ENCODE assay signal across 15 cellular contexts in genomic region chr2:171310889-171311288, GRCh38.
DNase-seq lines count a peak whose midpoint lies in the region; ATAC-seq, FAIRE-seq and TF ChIP-seq lines count a peak whose summit lies in the region.
"Had no signal": no experiment of that assay in that cellular context is flagged by ENCODE, and none has a peak within 500 bp of the region (broad histone marks: within the 10 kb centered on the region; RNA-seq: fewer than 3 reads in every experiment).

No MANE protein-coding gene starts in this region.

- intact Hi-C loops in left ventricle myocardium superior (cut with micrococcal nuclease) = no loop called here

- H4K91ac ChIP-seq in H1 (replicated peaks; ENCODE audit: insufficient read length, low read length) = no peak overlapping the region

- no peaks in the 10 kb centered on the region for H4K20me1 ChIP-seq in H1 (replicated peaks in 1 of 2; ENCODE audit: control insufficient read depth in 1 of 2, insufficient read depth in 2 of 2, low read length in 2 of 2)

- H4K8ac ChIP-seq in H1 (ENCODE audit: extremely low read depth, insufficient read depth, low read length) = no peak overlapping the region

- H3K4me3 ChIP-seq in WERI-Rb-1 (ENCODE audit: low read depth, low read length) (no peak overlapping the region), H1 (ENCODE audit: extremely low read depth in 1 of 4, insufficient read depth in 2 of 4, low read depth in 3 of 4, low read length in 4 of 4) (no peak overlapping the region)

- FAIRE-seq in GM12891 (lab: Jason Lieb, UNC) (peak; percentile 20), H1 (lab: Jason Lieb, UNC) (no peak)
- FAIRE-seq: A204.1, GM18507 had no signal

- no peak for ATAC-seq in left ventricle myocardium superior

- TF ChIP-seq POLR2A in GM12891 (IDR thresholded peaks at IDR 0.05; ENCODE audit: low read depth, low read length) (no peak), H1 (IDR thresholded peaks at IDR 0.05; ENCODE audit: control extremely low read depth in 1 of 2, low read depth in 2 of 2, low read length in 2 of 2) (no peak)

- TF ChIP-seq RAD21 in H1 (IDR thresholded peaks at IDR 0.05 in 1 of 2, conservative IDR thresholded peaks at IDR 0.05 in 1 of 2; ENCODE audit: low read depth in 2 of 2, low read length in 2 of 2) = no peak

- no peaks in the 10 kb centered on the region for H3K79me1 ChIP-seq in H1 (ENCODE audit: low read depth, low read length)

- H3K36me3 ChIP-seq in WERI-Rb-1 (no peaks in the 10 kb centered on the region; the same call in 1 of the 2 replicates), H1 (ENCODE audit: control insufficient read depth in 2 of 4, insufficient read depth in 4 of 4, low read length in 3 of 4) (peaks cover 0 to 19% (median 0%) of the 10 kb centered on the region in 4 experiments; a peak in 3 of 8 replicates)

- H2BK20ac ChIP-seq in H1 (ENCODE audit: low read length) = peak overlapping the region; percentile 15; the same call in 1 of the 2 replicates

- H2BK12ac ChIP-seq in H1 (ENCODE audit: low read depth, low read length) = no peak overlapping the region

- no peak overlapping the region for H3K14ac ChIP-seq in H1 (ENCODE audit: insufficient read length)

- no peak overlapping the region for H3K4me2 ChIP-seq in H1 (ENCODE audit: insufficient read depth in 1 of 2, low read depth in 2 of 2, low read length in 2 of 2)

- H3K9me3 ChIP-seq in WERI-Rb-1 (ENCODE audit: severe bottlenecking) = peaks cover 29% of the 10 kb centered on the region
- peaks cover 22 to 30% of the 10 kb centered on the region in 2 experiments for H3K9me3 ChIP-seq in H1 (ENCODE audit: insufficient read depth in 2 of 2, low read depth in 1 of 2, low read length in 1 of 2)

- POLR2A ChIA-PET in H1 (lab: Charles Lee; ENCODE audit: partially characterized antibody) = no interaction called here

- no peak overlapping the region for H2AK5ac ChIP-seq in H1 (ENCODE audit: low read depth, low read length)

- WGBS in H1 (ENCODE audit: extremely low coverage in 1 of 2, insufficient coverage in 1 of 2, insufficient read length in 1 of 2, insufficient replicate concordance in 2 of 2, low coverage in 1 of 2, low lambda C conversion rate in 2 of 2, missing lambda C conversion rate in 1 of 2), 2 experiments = 92% methylated on average over 2 of the region's 2 CpGs; no CpG with 5 or more reads in 1 of the 2 experiments

- peaks cover 4 to 12% (median 12%) of the 10 kb centered on the region in 4 experiments; a peak in 6 of 7 replicates for H3K4me1 ChIP-seq in H1 (replicated peaks in 1 of 4; ENCODE audit: control insufficient read depth in 3 of 4, insufficient read depth in 4 of 4, low read length in 3 of 4)

- no peak overlapping the region for H2AFZ ChIP-seq in H1 (ENCODE audit: low read length)

- H3K56ac ChIP-seq in H1 (replicated peaks; ENCODE audit: insufficient read length, low read depth, low read length) = no peak overlapping the region

- no peaks in the 10 kb centered on the region for H3K23me2 ChIP-seq in H1 (ENCODE audit: low read depth, low read length)

- H2BK15ac ChIP-seq in H1 (ENCODE audit: low read length) = peak overlapping the region; percentile 40; the same call in 1 of the 2 replicates

- no peak overlapping the region for H2BK5ac ChIP-seq in H1 (ENCODE audit: low read depth, low read length)

- no peaks in the 10 kb centered on the region for H3K79me2 ChIP-seq in H1 (ENCODE audit: control insufficient read depth in 1 of 2, insufficient read depth in 2 of 2, low read length in 2 of 2)

- no peak overlapping the region for H3K9ac ChIP-seq in H1 (replicated peaks in 1 of 4; ENCODE audit: extremely low read depth in 1 of 4, low read depth in 3 of 4, low read length in 3 of 4)

- H3K27me3 ChIP-seq in WERI-Rb-1 (ENCODE audit: insufficient read depth, low read depth, severe bottlenecking) (no peaks in the 10 kb centered on the region), H1 (replicated peaks in 1 of 4; ENCODE audit: control insufficient read depth in 3 of 4, extremely low read depth in 1 of 4, insufficient read depth in 3 of 4, low read length in 3 of 4) (no peaks in the 10 kb centered on the region)

- no peak overlapping the region for H3K23ac ChIP-seq in H1 (ENCODE audit: insufficient read length)

- DNase-seq in GM12891 (ENCODE audit: insufficient read length, low spot score) (no peak), WERI-Rb-1 (no peak), H1 (ENCODE audit: low read depth in 1 of 2, low spot score in 2 of 2) (no peak), NCI-H1694 (lab: John Stamatoyannopoulos, UW) (no peak), NCI-H1092 treated with DMSO at 0.1 percent for 48 hours (lab: John Stamatoyannopoulos, UW) (no peak), left ventricle myocardium superior (no peak)
- DNase-seq in activated CD4-positive, alpha-beta T cell treated with anti-CD3 and anti-CD28 coated beads for 1 hour = no peak
- DNase-seq: C1 segment of cervical spinal cord; CD4-positive, alpha-beta memory T cell; DMS153; GF-D8; H7; IMR-90 had no signal

- CTCF ChIA-PET in H1 (lab: Charles Lee; ENCODE audit: partially characterized antibody) = interaction anchor here (1.1 kb wide), 1 partner anchor 26 kb away, joined by 4 read pairs; no protein-coding TSS in a partner anchor

- H3K4ac ChIP-seq in H1 (replicated peaks; ENCODE audit: insufficient read length, low read depth, low read length) = no peak overlapping the region

- H3K27ac ChIP-seq in WERI-Rb-1 (peak overlapping the region; percentile 77), H1 (ENCODE audit: low read depth, low read length) (no peak overlapping the region)

- TF ChIP-seq CTCF in WERI-Rb-1 (IDR thresholded peaks at IDR 0.05; ENCODE audit: low read depth, low read length) (no peak), H1 (IDR thresholded peaks at IDR 0.05; ENCODE audit: control extremely low read depth in 1 of 3, insufficient read depth in 1 of 3, low read depth in 1 of 3, low read length in 3 of 3) (no peak)

- no peak overlapping the region for H4K5ac ChIP-seq in H1 (ENCODE audit: insufficient read length, low read depth, low read length)

- H2BK120ac ChIP-seq in H1 (replicated peaks; ENCODE audit: low read depth, low read length) = no peak overlapping the region

- TF ChIP-seq EP300 in H1 (IDR thresholded peaks at IDR 0.05; ENCODE audit: borderline replicate concordance in 1 of 2, low read depth in 2 of 2, low read length in 2 of 2) = no peak

- no peak overlapping the region for H3K18ac ChIP-seq in H1 (ENCODE audit: extremely low read depth, low read length)

TF ChIP-seq in GM12891, 5 proteins besides CTCF, POLR2A, EP300 and RAD21:
- no peak for TF ChIP-seq PAX5 (IDR thresholded peaks at IDR 0.05; ENCODE audit: insufficient read depth, low read length, severe bottlenecking)
- no peak for TF ChIP-seq TAF1 (IDR thresholded peaks at IDR 0.05; ENCODE audit: low read depth, low read length)
- TF ChIP-seq POU2F2 (IDR thresholded peaks at IDR 0.05; ENCODE audit: low read depth, low read length) = no peak
- TF ChIP-seq SPI1 (IDR thresholded peaks at IDR 0.05; ENCODE audit: low read depth, low read length) = no peak

TF ChIP-seq in H1, 55 proteins besides CTCF, POLR2A, EP300 and RAD21:
- TF ChIP-seq MAX (IDR thresholded peaks at IDR 0.05) = no peak
